Comparison of ENCODE assay signal across 2 cellular contexts in the genomic region with DNA sequence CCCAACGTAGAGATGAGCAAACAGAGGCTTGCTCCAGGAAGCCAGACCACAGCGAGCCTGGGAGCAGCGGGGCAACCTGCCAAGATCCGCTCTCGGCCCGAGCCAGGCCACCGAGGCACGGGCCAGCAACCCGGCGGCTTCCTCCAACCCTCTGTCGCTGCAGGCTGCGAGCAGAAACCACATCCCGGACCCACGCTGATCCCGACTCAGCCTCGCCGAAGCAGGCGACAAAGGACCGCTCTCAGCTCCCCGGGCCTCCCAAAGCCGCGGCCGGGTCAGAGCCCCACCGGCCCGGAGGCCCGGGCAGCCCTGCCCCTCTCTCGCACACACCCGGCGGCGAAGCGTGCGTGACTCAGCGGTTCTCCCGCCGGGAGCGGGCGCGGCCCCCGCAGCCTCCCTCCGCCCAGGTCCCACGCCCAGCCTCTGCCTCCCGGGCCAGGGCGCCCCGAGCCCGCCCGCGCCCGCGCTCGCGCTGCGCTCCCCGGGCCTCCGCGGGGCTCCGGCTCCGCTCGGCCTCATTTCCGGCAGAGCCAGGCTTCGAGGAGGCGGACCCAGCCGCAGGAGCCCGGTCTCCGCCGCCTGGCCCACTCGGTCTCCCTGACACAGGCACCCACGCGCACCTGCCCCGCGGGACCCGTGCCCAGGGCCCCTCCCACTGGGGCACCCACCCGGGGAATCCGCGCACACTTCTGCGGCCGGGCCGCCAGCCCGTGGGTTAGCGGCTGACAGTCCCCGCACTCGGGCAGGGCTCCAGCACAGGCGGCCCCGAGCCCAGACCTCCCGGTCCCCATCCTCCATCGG.
A peak's percentile ranks its signal among the peaks of the same experiment; 100 is the strongest.
TF ChIP-seq lines count a peak whose summit lies in the region.

No MANE protein-coding gene starts in this region.

TF ChIP-seq in A549, 52 proteins besides CTCF, POLR2A, EP300 and RAD21 (continued from another document):
- TF ChIP-seq, protein P1, sequence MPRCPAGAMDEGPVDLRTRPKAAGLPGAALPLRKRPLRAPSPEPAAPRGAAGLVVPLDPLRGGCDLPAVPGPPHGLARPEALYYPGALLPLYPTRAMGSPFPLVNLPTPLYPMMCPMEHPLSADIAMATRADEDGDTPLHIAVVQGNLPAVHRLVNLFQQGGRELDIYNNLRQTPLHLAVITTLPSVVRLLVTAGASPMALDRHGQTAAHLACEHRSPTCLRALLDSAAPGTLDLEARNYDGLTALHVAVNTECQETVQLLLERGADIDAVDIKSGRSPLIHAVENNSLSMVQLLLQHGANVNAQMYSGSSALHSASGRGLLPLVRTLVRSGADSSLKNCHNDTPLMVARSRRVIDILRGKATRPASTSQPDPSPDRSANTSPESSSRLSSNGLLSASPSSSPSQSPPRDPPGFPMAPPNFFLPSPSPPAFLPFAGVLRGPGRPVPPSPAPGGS (IDR thresholded peaks at IDR 0.05) = 0 out of 3 replicates have a peak, but pooled peaks have one; percentile 32
- TF ChIP-seq, protein P2, sequence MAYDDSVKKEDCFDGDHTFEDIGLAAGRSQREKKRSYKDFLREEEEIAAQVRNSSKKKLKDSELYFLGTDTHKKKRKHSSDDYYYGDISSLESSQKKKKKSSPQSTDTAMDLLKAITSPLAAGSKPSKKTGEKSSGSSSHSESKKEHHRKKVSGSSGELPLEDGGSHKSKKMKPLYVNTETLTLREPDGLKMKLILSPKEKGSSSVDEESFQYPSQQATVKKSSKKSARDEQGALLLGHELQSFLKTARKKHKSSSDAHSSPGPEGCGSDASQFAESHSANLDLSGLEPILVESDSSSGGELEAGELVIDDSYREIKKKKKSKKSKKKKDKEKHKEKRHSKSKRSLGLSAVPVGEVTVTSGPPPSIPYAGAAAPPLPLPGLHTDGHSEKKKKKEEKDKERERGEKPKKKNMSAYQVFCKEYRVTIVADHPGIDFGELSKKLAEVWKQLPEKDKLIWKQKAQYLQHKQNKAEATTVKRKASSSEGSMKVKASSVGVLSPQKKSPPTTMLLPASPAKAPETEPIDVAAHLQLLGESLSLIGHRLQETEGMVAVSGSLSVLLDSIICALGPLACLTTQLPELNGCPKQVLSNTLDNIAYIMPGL (CRISPR knock-in tag; IDR thresholded peaks at IDR 0.05; ENCODE audit: borderline replicate concordance) = no peak
- TF ChIP-seq MAX (IDR thresholded peaks at IDR 0.05) (0 out of 2 replicates have a peak, but pooled peaks have one; percentile 19), ZC3H11A (IDR thresholded peaks at IDR 0.05) (no peak), JUN (IDR thresholded peaks at IDR 0.05) (peak in 1 of 2 experiments; percentile 43; a peak in 2 of 5 replicates), MAFK (IDR thresholded peaks at IDR 0.05; ENCODE audit: partially characterized antibody) (peak; percentile 89), ZFP36 (IDR thresholded peaks at IDR 0.05; ENCODE audit: borderline replicate concordance, partially characterized antibody) (no peak), PBX3 (IDR thresholded peaks at IDR 0.05) (no peak), FOSL2 (IDR thresholded peaks at IDR 0.05) (no peak), FOSL2 (CRISPR knock-in tag; IDR thresholded peaks at IDR 0.05) (peak; percentile 75), TFCP2L1 (CRISPR knock-in tag; IDR thresholded peaks at IDR 0.05) (no peak), E2F6 (IDR thresholded peaks at IDR 0.05; ENCODE audit: borderline replicate concordance, low read depth) (no peak)

TF ChIP-seq in GM23338, 12 proteins besides CTCF, POLR2A, EP300 and RAD21 (continued from another document):
- no peak for TF ChIP-seq ZNF462 (CRISPR knock-in tag; IDR thresholded peaks at IDR 0.05)
TF ChIP-seq in GM23338: peak in this region for 1.
